8 cellular contexts compared by ENCODE assay signal in the genomic region with DNA sequence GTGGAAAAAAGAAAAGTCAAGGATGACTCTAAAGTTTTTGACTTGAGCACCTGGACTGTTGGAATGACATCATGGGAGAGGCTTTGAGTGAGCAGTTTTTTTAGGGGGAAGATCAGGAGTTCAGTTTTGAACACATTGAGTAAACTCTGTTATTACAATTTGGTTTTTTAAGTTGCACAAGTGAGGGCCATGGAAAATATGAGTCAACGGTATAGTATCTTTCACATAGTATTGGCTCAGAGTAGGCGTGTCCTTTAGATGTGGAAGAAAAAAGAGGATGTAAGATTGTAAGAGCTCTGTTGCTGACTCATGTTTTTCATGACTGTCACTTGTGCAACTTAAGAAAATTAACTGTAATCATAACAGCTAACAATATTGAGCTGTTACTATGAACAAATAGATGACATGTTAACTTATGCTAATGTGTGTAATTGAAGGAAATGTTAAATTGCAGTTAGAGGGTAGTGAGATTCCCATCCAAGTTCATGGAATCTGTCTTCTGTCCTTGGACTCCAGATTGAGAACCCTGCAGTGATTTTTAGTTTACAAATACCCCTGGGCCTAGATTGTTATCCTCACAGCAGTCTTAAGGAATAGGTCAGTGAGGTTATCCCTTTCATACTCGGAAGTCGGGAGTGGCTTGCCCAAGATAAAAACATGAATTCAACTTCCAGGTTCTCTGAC. TPM values are rescaled to one million over a fixed set of nuclear protein-coding genes. Genes with fewer than 3 reads are reported as not detected.
A peak's percentile ranks its signal among the peaks of the same experiment; 100 is the strongest.
DNase-seq lines count a peak whose midpoint lies in the region; ATAC-seq and TF ChIP-seq lines count a peak whose summit lies in the region.

No MANE protein-coding gene starts in this region.

- no peak overlapping the region for H3K27ac ChIP-seq in mesendoderm (ENCODE audit: low read depth, low read length)

- no peaks in the 10 kb centered on the region for H3K36me3 ChIP-seq in mesendoderm (ENCODE audit: control insufficient read depth, insufficient read depth, low read length)

- WGBS in mesendoderm (ENCODE audit: extremely low coverage, insufficient coverage, low lambda C conversion rate): no CpG with 5 or more reads among the region's 4 CpGs

- H2BK5ac ChIP-seq in mesendoderm (ENCODE audit: low read length): no peak overlapping the region

- no peaks in the 10 kb centered on the region for H3K27me3 ChIP-seq in mesendoderm (ENCODE audit: insufficient read depth, low read length, poor library complexity)

- H3K4ac ChIP-seq in mesendoderm (ENCODE audit: low read depth, low read length): no peak overlapping the region

- H3K23ac ChIP-seq in mesendoderm (ENCODE audit: low read length): no peak overlapping the region

- H3K79me1 ChIP-seq in mesendoderm (ENCODE audit: low read length): no peaks in the 10 kb centered on the region

- no peak overlapping the region for H2BK15ac ChIP-seq in mesendoderm (replicated peaks; ENCODE audit: low read depth)

- no peak overlapping the region for H2AK5ac ChIP-seq in mesendoderm (ENCODE audit: low read length)

- ATAC-seq in HG02642 (IDR thresholded peaks at IDR 0.05; ENCODE audit: poor library complexity, unreplicated experiment): peak; percentile 93

- no peak for TF ChIP-seq CTCF in NB4 (IDR thresholded peaks at IDR 0.05; ENCODE audit: low read depth, low read length)

- TF ChIP-seq POLR2A in NB4 (IDR thresholded peaks at IDR 0.05; ENCODE audit: extremely low read depth, insufficient read length): no peak

- no peak overlapping the region for H4K5ac ChIP-seq in mesendoderm (ENCODE audit: low read length)

- no peak overlapping the region for H3K56ac ChIP-seq in mesendoderm (ENCODE audit: low read length)

- no peak overlapping the region for H4K8ac ChIP-seq in mesendoderm (ENCODE audit: low read depth, low read length)

- H3K9ac ChIP-seq in mesendoderm (ENCODE audit: low read length): no peak overlapping the region

- H3K4me3 ChIP-seq in NB4 (ENCODE audit: low read depth, low read length) (no peak overlapping the region), mesendoderm (ENCODE audit: low read length) (no peak overlapping the region)

- no peak overlapping the region for H2BK120ac ChIP-seq in mesendoderm (ENCODE audit: low read depth, low read length)

- no peak overlapping the region for H3K18ac ChIP-seq in mesendoderm (ENCODE audit: low read length)

- no peaks in the 10 kb centered on the region for H3K4me1 ChIP-seq in mesendoderm (ENCODE audit: control insufficient read depth, low read depth, low read length)

- no peak overlapping the region for H3K4me2 ChIP-seq in mesendoderm (ENCODE audit: low read length)

- DNase-seq in stimulated activated CD4-positive, alpha-beta T cell treated with anti-CD3 and anti-CD28 coated beads, Interleukin-4, amount 100 ng/mL, for 24 hours: peak; percentile 55
- no peak for DNase-seq in stimulated activated CD4-positive, alpha-beta T cell treated with anti-CD3 and anti-CD28 coated beads, Interleukin-2, amount 100 ng/mL, for 24 hours
- DNase-seq in NB4 (ENCODE audit: low read depth) (peak; percentile 100), astrocyte of the hippocampus (ENCODE audit: low read depth, low spot score) (peak; percentile 73), mesendoderm (peak; percentile 33), NCI-H2171 (lab: John Stamatoyannopoulos, UW) (no peak), middle frontal gyrus (ENCODE audit: extremely low spot score, low spot score) (no peak)

- H3K79me2 ChIP-seq in mesendoderm (ENCODE audit: control insufficient read depth, insufficient read depth, low read length): no peaks in the 10 kb centered on the region

RNA-seq across cellular contexts. Expression of a gene that starts 48.1 kb away (rescaled TPM):
- 24.5 TPM for polyA plus RNA-seq in mesendoderm (2013, experiment 1 of 2)
- polyA plus RNA-seq in mesendoderm (2013, experiment 2 of 2): 21.6 TPM

Comparison
In these comparisons a context has a peak if more than half of its experiments do, and no peak if none do; other contexts are left out.
1. DNase-seq: peak in stimulated activated CD4-positive, alpha-beta T cell treated with anti-CD3 and anti-CD28 coated beads, Interleukin-4, amount 100 ng/mL, for 24 hours (single experiment), NB4 (single experiment), astrocyte of the hippocampus (single experiment) and mesendoderm (single experiment); none in stimulated activated CD4-positive, alpha-beta T cell treated with anti-CD3 and anti-CD28 coated beads, Interleukin-2, amount 100 ng/mL, for 24 hours (0 of 2), NCI-H2171 (single experiment) and middle frontal gyrus (single experiment).